8 cellular contexts compared by ENCODE assay signal in the genomic region with DNA sequence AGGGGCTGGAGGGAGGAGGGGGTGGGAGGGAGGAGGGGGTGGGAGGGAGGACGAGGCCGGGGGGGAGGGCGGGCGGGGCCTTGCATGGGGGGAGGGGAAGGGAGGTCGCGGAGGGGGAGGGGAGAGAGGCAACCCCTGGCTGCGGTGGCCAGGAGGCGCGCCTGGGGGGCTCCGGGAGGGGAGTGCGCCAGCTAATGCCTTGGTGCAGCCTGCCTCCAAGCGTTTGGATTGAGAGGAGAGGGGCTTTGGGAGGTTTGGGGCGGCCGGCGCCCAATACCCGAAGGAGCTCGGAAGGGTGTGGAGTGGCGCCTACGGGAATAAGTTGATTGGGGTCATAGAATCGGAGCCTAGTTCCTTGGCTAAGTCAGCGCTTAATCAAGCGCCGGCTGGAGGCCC. TPM values are rescaled to one million over a fixed set of nuclear protein-coding genes. Genes with fewer than 3 reads are reported as not detected.
A peak's percentile ranks its signal among the peaks of the same experiment; 100 is the strongest.
DNase-seq lines count a peak whose midpoint lies in the region; ATAC-seq and TF ChIP-seq lines count a peak whose summit lies in the region.

No MANE protein-coding gene starts in this region.

- no peak for TF ChIP-seq CTCF in esophagus muscularis mucosa (IDR thresholded peaks at IDR 0.05)

- TF ChIP-seq EP300 in esophagus muscularis mucosa (IDR thresholded peaks at IDR 0.05), result no peak

- no peaks in the 10 kb centered on the region for H3K9me3 ChIP-seq in esophagus muscularis mucosa
- no peaks in the 10 kb centered on the region for H3K9me3 ChIP-seq in muscle layer of duodenum (ENCODE audit: control insufficient read depth in 1 of 2, low read length in 2 of 2)

- H3K4me3 ChIP-seq in esophagus muscularis mucosa, result peak overlapping the region; percentile 78 to 89 (median 83)
- H3K4me3 ChIP-seq in muscle layer of duodenum (ENCODE audit: low read depth in 1 of 2, low read length in 2 of 2), result peak overlapping the region; percentile 77 to 86

- H3K36me3 ChIP-seq in esophagus muscularis mucosa, result peaks cover 5 to 13% (median 10%) of the 10 kb centered on the region in 4 donors
- H3K36me3 ChIP-seq in muscle layer of duodenum (ENCODE audit: control insufficient read depth in 1 of 2, insufficient read depth in 2 of 2, low read length in 2 of 2), result peaks cover 3 to 4% of the 10 kb centered on the region in 2 donors

- peaks cover 24 to 48% (median 42%) of the 10 kb centered on the region in 4 donors for H3K4me1 ChIP-seq in esophagus muscularis mucosa
- H3K4me1 ChIP-seq in muscle layer of duodenum (ENCODE audit: control insufficient read depth in 1 of 2, insufficient read depth in 2 of 2, low read length in 2 of 2), result peaks cover 7 to 28% of the 10 kb centered on the region in 2 donors

- 0% methylated on average over 15 of the region's 23 CpGs for WGBS in esophagus muscularis mucosa

- H3K27me3 ChIP-seq in esophagus muscularis mucosa, result no peaks in the 10 kb centered on the region
- no peaks in the 10 kb centered on the region for H3K27me3 ChIP-seq in muscle layer of duodenum (ENCODE audit: low read depth, low read length)

- TF ChIP-seq POLR2A in esophagus muscularis mucosa (IDR thresholded peaks at IDR 0.05; ENCODE audit: low read depth), result no peak

- intact Hi-C loops in esophagus muscularis mucosa (cut with DNase I), result no loop called here

- DNase-seq in NCI-H1694 (lab: John Stamatoyannopoulos, UW) (peak; percentile 21), NCI-H1694 treated with DMSO at 0.1 percent for 48 hours (lab: John Stamatoyannopoulos, UW) (no peak), NCI-H146 (lab: John Stamatoyannopoulos, UW) (peak; percentile 49), activated T-cell treated with anti-CD3 and anti-CD28 coated beads for 1 hour (ENCODE audit: low read depth) (peak; percentile 15), esophagus muscularis mucosa (ENCODE audit: extremely low spot score) (no peak)

- H3K27ac ChIP-seq in esophagus muscularis mucosa (replicated peaks in 1 of 4) (peak overlapping the region; percentile 97 to 98 (median 97)), muscle layer of duodenum (ENCODE audit: low read length) (peak overlapping the region; percentile 94), temporal lobe (ENCODE audit: low read depth, low read length) (peak overlapping the region; percentile 73)

- no peak for ATAC-seq in HG02798 (IDR thresholded peaks at IDR 0.05; ENCODE audit: poor library complexity, unreplicated experiment)

RNA-seq across cellular contexts. Expression of a gene that starts 0.5 kb away (rescaled TPM):
- total RNA-seq in esophagus muscularis mucosa (10 to 100 TPM; 61.0 to 74.4 (median 64.9) TPM), temporal lobe (43.3 TPM)

Comparison
In these comparisons a context has a peak if more than half of its experiments do, and no peak if none do; other contexts are left out.
1. DNase-seq: peak in NCI-H1694 (single experiment), NCI-H146 (single experiment) and activated T-cell treated with anti-CD3 and anti-CD28 coated beads for 1 hour (single experiment); none in NCI-H1694 treated with DMSO at 0.1 percent for 48 hours (single experiment) and esophagus muscularis mucosa (single experiment).
2. Peak in every context shown above with its lines, with median percentiles within 50 percentile points of each other: H3K27ac ChIP-seq.